Comparison of ENCODE assay signal across 1 cellular context in genomic region chr1:150551784-150552691, GRCh38.
TF ChIP-seq lines count a peak whose summit lies in the region.

No MANE protein-coding gene starts in this region.

TF ChIP-seq in endothelial cell of umbilical vein, 7 proteins besides CTCF, POLR2A, EP300 and RAD21 (continued from another document):
- TF ChIP-seq EZH2 (IDR thresholded peaks at IDR 0.05; ENCODE audit: borderline replicate concordance, low read depth, low read length, severe bottlenecking) = no peak
- TF ChIP-seq MYC (IDR thresholded peaks at IDR 0.05; ENCODE audit: low read depth, low read length) = no peak
- peak; percentile 61 for TF ChIP-seq POLR2AphosphoS5 (IDR thresholded peaks at IDR 0.05; ENCODE audit: insufficient read depth, low read depth, low read length)
- TF ChIP-seq GATA2 (IDR thresholded peaks at IDR 0.05; ENCODE audit: insufficient read depth, insufficient read length, low read depth, low read length) = no peak
- TF ChIP-seq FOS (IDR thresholded peaks at IDR 0.05; ENCODE audit: borderline replicate concordance, insufficient read depth, low read length) = peak; percentile 36
TF ChIP-seq in endothelial cell of umbilical vein: peak in this region for 2.
